In genomic region chr17:76550712-76551615, GRCh38 we compare ENCODE assay signal across 9 cellular contexts. TPM values are rescaled to one million over a fixed set of nuclear protein-coding genes. Genes with fewer than 3 reads are reported as not detected.
A peak's percentile ranks its signal among the peaks of the same experiment; 100 is the strongest.
DNase-seq lines count a peak whose midpoint lies in the region; ATAC-seq and TF ChIP-seq lines count a peak whose summit lies in the region.
"Had no signal": no experiment of that assay in that cellular context is flagged by ENCODE, and none has a peak within 500 bp of the region (broad histone marks: within the 10 kb centered on the region; RNA-seq: fewer than 3 reads in every experiment).

No MANE protein-coding gene starts in this region.

- CTCF ChIA-PET in mammary epithelial cell (lab: Charles Lee; ENCODE audit: low non-redundant PET): no interaction called here

- ATAC-seq in mucosa of descending colon: peak; percentile 39
- no peak for ATAC-seq in HG03378 (IDR thresholded peaks at IDR 0.05; ENCODE audit: unreplicated experiment)
- ATAC-seq in HG03442 (IDR thresholded peaks at IDR 0.05; ENCODE audit: unreplicated experiment): no peak

- intact Hi-C loops in mammary epithelial cell (cut with micrococcal nuclease) (loop anchor here (1.0 kb wide), 1 partner anchor 28 kb away; no protein-coding TSS in a partner anchor), mucosa of descending colon (cut with DNase I, micrococcal nuclease) (no loop called here), colonic mucosa (cut with DNase I) (loop anchor here (10.0 kb wide), 2 partner anchors 134 to 164 kb away; partner anchors contain the start of gene MXRA7)

- no peak for TF ChIP-seq CTCF in mammary epithelial cell (conservative IDR thresholded peaks at IDR 0.05 in 1 of 2, IDR thresholded peaks at IDR 0.05 in 1 of 2; ENCODE audit: extremely low read depth in 1 of 2, insufficient read depth in 1 of 2, low read depth in 1 of 2, low read length in 2 of 2)
- TF ChIP-seq CTCF in mucosa of descending colon (IDR thresholded peaks at IDR 0.05): no peak
- no peak for TF ChIP-seq CTCF in colonic mucosa (IDR thresholded peaks at IDR 0.05)

- H3K9me3 ChIP-seq in mammary epithelial cell (replicated peaks; ENCODE audit: insufficient read depth, low read length) (no peaks in the 10 kb centered on the region), mucosa of descending colon (no peaks in the 10 kb centered on the region), colonic mucosa (no peaks in the 10 kb centered on the region)

- dilution Hi-C loops in mammary epithelial cell (cut with HindIII; ENCODE audit: low sequenced_read_pairs): no loop called here

- H4K20me1 ChIP-seq in mammary epithelial cell (ENCODE audit: insufficient read depth, low read length): no peaks in the 10 kb centered on the region

- H3K36me3 ChIP-seq in mammary epithelial cell (ENCODE audit: insufficient read depth, low read length): no peaks in the 10 kb centered on the region
- peaks cover 4% of the 10 kb centered on the region for H3K36me3 ChIP-seq in mucosa of descending colon (ENCODE audit: low read depth)
- no peaks in the 10 kb centered on the region for H3K36me3 ChIP-seq in colonic mucosa

- DNase-seq in CD1c-positive myeloid dendritic cell (ENCODE audit: extremely low spot score) (peak; percentile 68), LHCN-M2 (ENCODE audit: low read depth) (peak; percentile 67), mammary epithelial cell (peak; percentile 90), mucosa of descending colon (no peak), colonic mucosa (no peak), HuH-7 (ENCODE audit: low spot score) (no peak)
- DNase-seq: glutamatergic neuron had no signal

- peak overlapping the region; percentile 69 for H3K4me2 ChIP-seq in mammary epithelial cell (ENCODE audit: insufficient read depth, low read depth, low read length)

- H3K9ac ChIP-seq in mammary epithelial cell (ENCODE audit: insufficient read depth, low read length) (peak overlapping the region; percentile 57), colonic mucosa (ENCODE audit: low read depth in 2 of 2, low read length in 2 of 2) (no peak overlapping the region)

- H3K4me1 ChIP-seq in mammary epithelial cell (ENCODE audit: insufficient read depth, low read length) (peaks cover 64% of the 10 kb centered on the region), mucosa of descending colon (ENCODE audit: low read depth) (no peaks in the 10 kb centered on the region), colonic mucosa (no peaks in the 10 kb centered on the region)

- in situ Hi-C loops in mammary epithelial cell (cut with MboI; ENCODE audit: low sequenced_read_pairs in 2 of 2): no loop called here

- WGBS in mammary epithelial cell (ENCODE audit: low coverage, missing lambda C conversion rate): 11% methylated on average over 15 of the region's 15 CpGs

- H3K79me2 ChIP-seq in mammary epithelial cell (ENCODE audit: insufficient read depth, low read length): peaks cover 30% of the 10 kb centered on the region

- no peaks in the 10 kb centered on the region for H3K27me3 ChIP-seq in mammary epithelial cell (ENCODE audit: insufficient read depth, low read length)
- no peaks in the 10 kb centered on the region for H3K27me3 ChIP-seq in colonic mucosa

- H2AFZ ChIP-seq in mammary epithelial cell (ENCODE audit: low read depth, low read length): peak overlapping the region; percentile 24

- H3K4me3 ChIP-seq in mammary epithelial cell (replicated peaks in 1 of 3; ENCODE audit: insufficient read depth in 1 of 3, low read depth in 2 of 3, low read length in 3 of 3) (peak overlapping the region; percentile 28 to 43 (median 32)), mucosa of descending colon (no peak overlapping the region), colonic mucosa (no peak overlapping the region)

- TSS peak; percentile 85 for BruUV-seq in mammary epithelial cell (replicated peaks; lab: Mats Ljungman, UMichigan)

- H3K27ac ChIP-seq in mammary epithelial cell (ENCODE audit: insufficient read depth, low read depth, low read length) (peak overlapping the region; percentile 93), colonic mucosa (no peak overlapping the region)

RNA-seq across cellular contexts. Expression of gene PRCD, which starts 11.1 kb away (rescaled TPM):
- total RNA-seq in LHCN-M2 (2014; rRNA removed): 0.06 and 0.86 TPM in 2 replicates
- polyA plus RNA-seq in LHCN-M2 (2012): 0.19 TPM
- 1 to 10 TPM in 1 of 2 donors, under 1 TPM in 1; 0.66 to 1.2 TPM for total RNA-seq in mammary epithelial cell
- polyA plus RNA-seq in mammary epithelial cell: 0.71 TPM
- polyA minus RNA-seq in mammary epithelial cell: not detected
- 1 to 10 TPM; 1.0 to 4.8 (median 1.6) TPM for total RNA-seq in mucosa of descending colon
- total RNA-seq in colonic mucosa: 1 to 10 TPM in 1 of 2 donors, under 1 TPM in 1; 0.29 to 1.2 TPM

RNA-seq across cellular contexts. Expression of gene CYGB, which starts 13.5 kb away (rescaled TPM):
- total RNA-seq in LHCN-M2 (2014; rRNA removed): 3.3 and 3.7 TPM in 2 replicates
- polyA plus RNA-seq in LHCN-M2 (2012): 1.2 TPM
- total RNA-seq in mammary epithelial cell: 10 to 100 TPM in 1 of 2 donors, 1 to 10 TPM in 1; 3.3 to 17.0 TPM
- 18.8 TPM for polyA plus RNA-seq in mammary epithelial cell
- polyA minus RNA-seq in mammary epithelial cell: 18.6 TPM
- 10 to 100 TPM; 10.6 to 24.0 (median 15.1) TPM for total RNA-seq in mucosa of descending colon
- total RNA-seq in colonic mucosa: 1 to 10 TPM; 4.7 to 9.9 TPM

RNA-seq across cellular contexts. Expression of gene ST6GALNAC2, which starts 34.7 kb away (rescaled TPM):
- 0.34 and 1.2 TPM in 2 replicates for total RNA-seq in LHCN-M2 (2014; rRNA removed)
- 0.29 TPM for polyA plus RNA-seq in LHCN-M2 (2012)
- 100 to 1,000 TPM in 1 of 2 donors, 10 to 100 TPM in 1; 65.1 to 221 TPM for total RNA-seq in mammary epithelial cell
- polyA plus RNA-seq in mammary epithelial cell: 48.7 TPM
- 31.0 TPM for polyA minus RNA-seq in mammary epithelial cell
- 10 to 100 TPM in 1 of 3 donors, 1 to 10 TPM in 2; 3.7 to 11.1 (median 4.3) TPM for total RNA-seq in mucosa of descending colon
- total RNA-seq in colonic mucosa: 1 to 10 TPM; 3.8 to 6.3 TPM

RNA-seq across cellular contexts. Expression of gene RHBDF2, which starts 49.7 kb away (rescaled TPM):
- total RNA-seq in LHCN-M2 (2014; rRNA removed) (12.2 and 17.6 TPM in 2 replicates), mammary epithelial cell (10 to 100 TPM; 22.0 to 51.3 TPM), mucosa of descending colon (10 to 100 TPM; 11.2 to 20.8 (median 18.9) TPM), colonic mucosa (10 to 100 TPM; 11.6 to 23.9 TPM)
- 6.4 TPM for polyA plus RNA-seq in LHCN-M2 (2012)
- 30.6 TPM for polyA plus RNA-seq in mammary epithelial cell
- polyA minus RNA-seq in mammary epithelial cell: 21.1 TPM

Comparison
In these comparisons a context has a peak if more than half of its experiments do, and no peak if none do; other contexts are left out.
1. DNase-seq: peak in CD1c-positive myeloid dendritic cell (single experiment), LHCN-M2 (single experiment) and mammary epithelial cell (single experiment); none in mucosa of descending colon (0 of 3), colonic mucosa (single experiment) and HuH-7 (single experiment).
2. H3K4me3 ChIP-seq: peak in mammary epithelial cell (3 of 3); none in mucosa of descending colon (single experiment) and colonic mucosa (single experiment).
3. RNA of gene ST6GALNAC2, which starts 34.7 kb away (total RNA-seq): 65.1 to 221 TPM in mammary epithelial cell; 3.8 to 6.3 TPM in colonic mucosa, 3.7 to 11.1 TPM in mucosa of descending colon and 0.34 to 1.2 TPM in LHCN-M2; every median in the first group is over 4 times any median in the second.
4. intact Hi-C loops: an anchor here in mammary epithelial cell (1.0 kb wide) and colonic mucosa (10.0 kb wide); none called in mucosa of descending colon.